ENCODE assay signal across 13 cellular contexts in the genomic region with DNA sequence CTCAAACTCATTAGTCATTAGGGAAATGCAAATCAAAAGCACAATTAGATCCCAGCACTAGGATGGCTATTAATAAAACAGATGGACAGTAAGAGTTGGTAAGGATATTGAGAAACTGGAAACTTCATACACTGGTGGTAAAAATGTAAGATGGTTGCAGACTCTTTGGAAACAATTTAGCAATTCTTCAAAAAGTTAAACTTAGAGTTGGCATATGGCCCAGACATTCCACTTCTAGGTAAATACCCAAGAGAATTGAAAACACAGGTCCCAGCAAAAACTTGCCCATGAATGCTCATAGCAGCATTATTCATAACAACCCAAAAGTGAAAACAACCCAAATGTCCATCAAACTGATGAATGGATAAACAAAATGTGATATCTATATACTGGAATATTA.
DNase-seq lines count a peak whose midpoint lies in the region; ATAC-seq and TF ChIP-seq lines count a peak whose summit lies in the region.
"Had no signal": no experiment of that assay in that cellular context is flagged by ENCODE, and none has a peak within 500 bp of the region (broad histone marks: within the 10 kb centered on the region; RNA-seq: fewer than 3 reads in every experiment).

No MANE protein-coding gene starts in this region.

- no peaks in the 10 kb centered on the region for H3K79me2 ChIP-seq in hepatocyte

- intact Hi-C loops in tibial artery (cut with DNase I; ENCODE audit: low total_unique reads): no loop called here
- intact Hi-C loops in naive thymus-derived CD4-positive, alpha-beta T cell (cut with micrococcal nuclease): no loop called here

- H3K36me3 ChIP-seq in tibial artery (no peaks in the 10 kb centered on the region), hepatocyte (replicated peaks; ENCODE audit: insufficient read depth, low read depth) (no peaks in the 10 kb centered on the region)
- H3K36me3 ChIP-seq in naive thymus-derived CD4-positive, alpha-beta T cell (ENCODE audit: control insufficient read depth in 2 of 3, insufficient read depth in 3 of 3, low read length in 3 of 3): no peaks in the 10 kb centered on the region

- H2AFZ ChIP-seq in hepatocyte: no peak overlapping the region

- POLR2A ChIA-PET in naive thymus-derived CD4-positive, alpha-beta T cell (lab: Charles Lee): no interaction called here

- peaks cover 9% of the 10 kb centered on the region for H3K36me3 Mint-ChIP-seq in brain
- peaks cover 0 to 56% (median 26%) of the 10 kb centered on the region in 5 donors for H3K36me3 Mint-ChIP-seq in naive thymus-derived CD4-positive, alpha-beta T cell

- peaks cover 36% of the 10 kb centered on the region for H3K4me1 Mint-ChIP-seq in brain
- H3K4me1 Mint-ChIP-seq in naive thymus-derived CD4-positive, alpha-beta T cell: peaks cover 4 to 12% (median 5%) of the 10 kb centered on the region in 7 donors

- H3K27me3 Mint-ChIP-seq in brain: no peaks in the 10 kb centered on the region
- H3K27me3 Mint-ChIP-seq in naive thymus-derived CD4-positive, alpha-beta T cell: no peaks in the 10 kb centered on the region

- peaks cover 0 to 6% (median 4%) of the 10 kb centered on the region in 5 experiments for H3K9me3 Mint-ChIP-seq in brain
- no peaks in the 10 kb centered on the region for H3K9me3 Mint-ChIP-seq in naive thymus-derived CD4-positive, alpha-beta T cell
- H3K9me3 Mint-ChIP-seq: activated T-helper 2 cell treated with anti-CD3 and anti-CD28 coated beads, Interferon-gamma antibody, Interleukin-2, Interleukin-4, amounts not matched to agents 10 μg/mL and 5 μg/mL and 100 μg/mL, durations not matched to agents 14 hours and 24 hours and 36 hours had no signal

- no peaks in the 10 kb centered on the region for H3K9me2 ChIP-seq in hepatocyte (replicated peaks; ENCODE audit: insufficient read depth)

- H3K9me3 ChIP-seq in tibial artery: no peaks in the 10 kb centered on the region
- no peaks in the 10 kb centered on the region for H3K9me3 ChIP-seq in hepatocyte (ENCODE audit: low read depth)
- H3K9me3 ChIP-seq in naive thymus-derived CD4-positive, alpha-beta T cell (ENCODE audit: control insufficient read depth in 2 of 3, low read length in 3 of 3): no peaks in the 10 kb centered on the region

- no peak overlapping the region for H3K4me3 Mint-ChIP-seq in brain
- no peak overlapping the region for H3K4me3 Mint-ChIP-seq in naive thymus-derived CD4-positive, alpha-beta T cell

- CTCF ChIA-PET in naive thymus-derived CD4-positive, alpha-beta T cell (lab: Charles Lee): interaction anchor here (0.7 kb wide), 1 partner anchor 35 kb away, joined by 4 read pairs; no protein-coding TSS in a partner anchor

- H3K27ac Mint-ChIP-seq in brain: peak overlapping the region in 3 of 5 experiments; percentile 43 to 85 (median 76)
- H3K27ac Mint-ChIP-seq in naive thymus-derived CD4-positive, alpha-beta T cell: no peak overlapping the region
- H3K27ac Mint-ChIP-seq: activated T-helper 2 cell treated with anti-CD3 and anti-CD28 coated beads, Interferon-gamma antibody, Interleukin-2, Interleukin-4, amounts not matched to agents 10 μg/mL and 5 μg/mL and 100 μg/mL, durations not matched to agents 14 hours and 24 hours and 36 hours had no signal

- no peaks in the 10 kb centered on the region for H3K27me3 ChIP-seq in tibial artery
- no peaks in the 10 kb centered on the region for H3K27me3 ChIP-seq in hepatocyte
- no peaks in the 10 kb centered on the region for H3K27me3 ChIP-seq in naive thymus-derived CD4-positive, alpha-beta T cell (ENCODE audit: control insufficient read depth in 2 of 2, insufficient read depth in 2 of 2, low read length in 2 of 2)

- H3K27ac ChIP-seq in tibial artery (peak overlapping the region; percentile 75 to 79), hepatocyte (no peak overlapping the region)
- H3K27ac ChIP-seq in naive thymus-derived CD4-positive, alpha-beta T cell (ENCODE audit: low read depth, low read length): no peak overlapping the region

- DNase-seq in M059J (ENCODE audit: low read depth) (peak; percentile 81), kidney tubule cell (ENCODE audit: low spot score) (peak; percentile 37), tibial artery (no peak), DMS53 treated with DMSO at 0.1 percent for 48 hours (lab: John Stamatoyannopoulos, UW; ENCODE audit: unreplicated experiment) (no peak), hepatocyte (ENCODE audit: low spot score) (no peak)
- no peak for DNase-seq in naive thymus-derived CD4-positive, alpha-beta T cell
- DNase-seq: activated CD4-positive, CD25-positive, alpha-beta regulatory T cell treated with anti-CD3 and anti-CD28 coated beads, Interleukin-2, amount 50 U/mL, for 72 hours; DMS79 treated with DMSO at 0.1 percent for 48 hours; trophoblast cell had no signal

- H4K20me1 ChIP-seq in hepatocyte (ENCODE audit: insufficient read depth, poor library complexity, severe bottlenecking): no peaks in the 10 kb centered on the region

- H3K4me3 ChIP-seq in tibial artery (no peak overlapping the region), hepatocyte (no peak overlapping the region)
- H3K4me3 ChIP-seq in naive thymus-derived CD4-positive, alpha-beta T cell (ENCODE audit: low read length): no peak overlapping the region

- no peak for TF ChIP-seq CTCF in brain (conservative IDR thresholded peaks at IDR 0.05)
- TF ChIP-seq CTCF in tibial artery (IDR thresholded peaks at IDR 0.05): no peak
- no peak for TF ChIP-seq CTCF in hepatocyte (IDR thresholded peaks at IDR 0.05; ENCODE audit: poor library complexity)

- H3K4me1 ChIP-seq in tibial artery: peaks cover 0 to 71% (median 36%) of the 10 kb centered on the region in 4 donors
- peaks cover 31% of the 10 kb centered on the region for H3K4me1 ChIP-seq in hepatocyte (ENCODE audit: insufficient read depth)
- H3K4me1 ChIP-seq in naive thymus-derived CD4-positive, alpha-beta T cell (ENCODE audit: control insufficient read depth in 2 of 2, insufficient read depth in 2 of 2, low read length in 2 of 2): no peaks in the 10 kb centered on the region

- H3K4me2 ChIP-seq in hepatocyte: no peak overlapping the region

- no peak for ATAC-seq in GM21529 (IDR thresholded peaks at IDR 0.05; ENCODE audit: unreplicated experiment)
- ATAC-seq in naive thymus-derived CD4-positive, alpha-beta T cell: no peak
- ATAC-seq: Right ventricle myocardium inferior had no signal

Comparison
In these comparisons a context has a peak if more than half of its experiments do, and no peak if none do; other contexts are left out.
1. DNase-seq: peak in M059J (single experiment) and kidney tubule cell (single experiment); none in tibial artery (0 of 2), DMS53 treated with DMSO at 0.1 percent for 48 hours (single experiment), hepatocyte (single experiment) and naive thymus-derived CD4-positive, alpha-beta T cell (0 of 9).
2. H3K27ac Mint-ChIP-seq: peak in brain (3 of 5); none in naive thymus-derived CD4-positive, alpha-beta T cell (0 of 9).
3. H3K27ac ChIP-seq: peak in tibial artery (2 of 2); none in hepatocyte (single experiment) and naive thymus-derived CD4-positive, alpha-beta T cell (single experiment).